ENCODE assay signal across 15 cellular contexts in the genomic region with DNA sequence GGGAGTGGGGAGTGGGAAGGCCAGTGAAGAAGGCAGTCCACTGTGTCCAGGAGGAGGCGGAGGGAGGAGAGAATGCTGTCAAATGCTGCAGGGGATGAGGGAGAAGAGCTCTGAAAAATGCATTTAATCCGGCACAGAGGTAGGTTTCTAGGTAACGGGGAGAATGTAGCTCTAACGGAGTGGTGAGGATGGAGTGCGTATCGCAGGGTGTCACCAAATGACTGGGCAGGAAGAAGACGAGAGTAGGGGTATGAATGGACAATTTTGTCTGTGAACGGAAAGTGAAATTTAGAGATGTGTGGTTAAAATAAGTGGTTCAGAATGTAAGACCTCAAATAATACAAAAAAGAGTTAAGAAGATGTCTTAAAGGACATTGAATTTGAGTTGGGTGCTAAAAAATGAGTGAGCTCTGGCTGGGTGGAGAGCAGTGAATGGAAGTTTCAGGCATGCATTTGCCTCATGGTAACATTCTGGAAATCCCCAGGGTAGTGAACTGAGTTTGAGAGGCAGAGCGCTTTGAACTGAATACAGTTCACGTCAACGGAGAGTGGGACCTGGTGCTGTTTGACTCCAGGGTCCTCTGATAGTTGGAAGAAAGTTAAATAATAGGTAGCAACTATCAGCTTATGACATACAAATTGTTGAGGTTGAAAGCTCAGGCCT.
DNase-seq lines count a peak whose midpoint lies in the region; ATAC-seq and TF ChIP-seq lines count a peak whose summit lies in the region.
"Had no signal": no experiment of that assay in that cellular context is flagged by ENCODE, and none has a peak within 500 bp of the region (broad histone marks: within the 10 kb centered on the region; RNA-seq: fewer than 3 reads in every experiment).

No MANE protein-coding gene starts in this region.

- H3K27ac ChIP-seq in prostate gland: no peak overlapping the region
- H3K27ac ChIP-seq: cardiac muscle cell, VCaP had no signal

- in situ Hi-C loops in GM13977 (cut with MboI; ENCODE audit: low pct_unique_long_range_greater_than_20kb, low sequenced_read_pairs, unreplicated experiment): no loop called here

- no peaks in the 10 kb centered on the region for H3K9me3 ChIP-seq in prostate gland

- no peaks in the 10 kb centered on the region for H3K27me3 ChIP-seq in prostate gland (replicated peaks; ENCODE audit: insufficient read depth)
- H3K27me3 ChIP-seq: cardiac muscle cell had no signal

- WGBS in prostate gland: 90% methylated on average over 11 of the region's 11 CpGs

- H3K36me3 ChIP-seq in prostate gland: no peaks in the 10 kb centered on the region
- H3K36me3 ChIP-seq: cardiac muscle cell had no signal

- no peak for TF ChIP-seq POLR2A in prostate gland (IDR thresholded peaks at IDR 0.05)

- TF ChIP-seq CTCF in GM13977 (IDR thresholded peaks at IDR 0.05; ENCODE audit: extremely low read depth, insufficient read depth, missing control alignments): no peak
- TF ChIP-seq CTCF in prostate gland (IDR thresholded peaks at IDR 0.05): no peak

- H3K4me1 ChIP-seq in prostate gland (replicated peaks): no peaks in the 10 kb centered on the region

- intact Hi-C loops in prostate gland (cut with DNase I): no loop called here

- DNase-seq in GM13977 (ENCODE audit: low spot score): peak; percentile 58
- no peak for DNase-seq in prostate gland (ENCODE audit: low spot score)
- no peak for DNase-seq in NK-92 treated with Interleukin-12 subunit alpha and Interleukin-12 subunit beta, amount 100 ng/mL, for 24 hours (lab: John Stamatoyannopoulos, UW)
- DNase-seq in dedifferentiated amniotic fluid mesenchymal stem cell (ENCODE audit: extremely low spot score): no peak
- no peak for DNase-seq in HT-29 (ENCODE audit: low spot score)
- DNase-seq: Calu3, HFFc6, naive B cell, NCI-H226, retina had no signal

- H3K4me3 ChIP-seq in prostate gland: no peak overlapping the region
- H3K4me3 ChIP-seq: cardiac muscle cell had no signal

- ATAC-seq in GM19328 (IDR thresholded peaks at IDR 0.05; ENCODE audit: unreplicated experiment) (peak; percentile 73), HG02798 (IDR thresholded peaks at IDR 0.05; ENCODE audit: poor library complexity, unreplicated experiment) (peak; percentile 61), HG03442 (IDR thresholded peaks at IDR 0.05; ENCODE audit: unreplicated experiment) (peak; percentile 87)
